In the genomic region with DNA sequence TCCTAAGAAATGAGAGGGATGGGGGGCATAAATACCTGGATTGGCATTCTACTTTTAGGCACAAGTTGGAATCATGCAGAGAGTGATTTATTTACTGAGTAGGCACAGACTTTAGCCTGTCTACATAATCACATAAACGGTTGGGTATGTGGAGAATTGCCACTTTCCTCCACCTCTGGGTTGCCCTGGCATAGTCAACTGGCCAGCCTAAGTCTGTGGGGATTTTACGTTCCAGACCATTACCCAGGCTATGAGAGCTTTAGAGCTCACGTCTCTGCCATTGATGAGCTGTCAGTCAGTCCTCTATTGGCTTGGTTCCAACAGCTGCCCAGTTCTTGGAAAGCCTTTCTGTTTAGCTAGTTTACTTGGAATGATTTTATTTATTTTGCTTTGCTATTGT, we compare ENCODE assay signal across 19 cellular contexts. TPM values are rescaled to one million over a fixed set of nuclear protein-coding genes. Genes with fewer than 3 reads are reported as not detected.
DNase-seq lines count a peak whose midpoint lies in the region; ATAC-seq and TF ChIP-seq lines count a peak whose summit lies in the region.
"Had no signal": no experiment of that assay in that cellular context is flagged by ENCODE, and none has a peak within 500 bp of the region (broad histone marks: within the 10 kb centered on the region; RNA-seq: fewer than 3 reads in every experiment).

No MANE protein-coding gene starts in this region.

- H3K9me3 ChIP-seq in KOPT-K1 (ENCODE audit: insufficient read depth, low read length, poor library complexity, severe bottlenecking) = peaks cover 16% of the 10 kb centered on the region

- 0 out of 2 replicates have a peak, but pooled peaks cover 4% of the 10 kb centered on the region for H3K36me3 ChIP-seq in KOPT-K1 (ENCODE audit: insufficient read depth, low read length)
- H3K36me3 ChIP-seq: thoracic aorta had no signal

- no peak for TF ChIP-seq CTCF in glutamatergic neuron (IDR thresholded peaks at IDR 0.05; ENCODE audit: partially characterized antibody, unreplicated experiment)

- peaks cover 10% of the 10 kb centered on the region for H3K36me3 Mint-ChIP-seq in glutamatergic neuron (ENCODE audit: unreplicated experiment)
- H3K36me3 Mint-ChIP-seq: CD8-positive, alpha-beta T cell had no signal

- peaks cover 21% of the 10 kb centered on the region for H3K9me3 Mint-ChIP-seq in glutamatergic neuron (ENCODE audit: unreplicated experiment)

- H3K27me3 Mint-ChIP-seq in glutamatergic neuron (ENCODE audit: unreplicated experiment) = peaks cover 7% of the 10 kb centered on the region

- H3K27ac ChIP-seq in KOPT-K1 (ENCODE audit: low read depth, low read length, poor library complexity, severe bottlenecking) = peak overlapping the region; percentile 90
- H3K27ac ChIP-seq: 22Rv1, parathyroid adenoma, thoracic aorta had no signal

- no peak for ATAC-seq in HG02870 (IDR thresholded peaks at IDR 0.05; ENCODE audit: unreplicated experiment)
- ATAC-seq in left cardiac atrium = no peak
- ATAC-seq: CD8-positive, alpha-beta T cell had no signal

- no peak overlapping the region for H3K27ac Mint-ChIP-seq in glutamatergic neuron (ENCODE audit: unreplicated experiment)
- H3K27ac Mint-ChIP-seq: CD8-positive, alpha-beta T cell had no signal

- intact Hi-C loops in left cardiac atrium (cut with DNase I) = no loop called here

- H3K4me1 Mint-ChIP-seq in glutamatergic neuron (ENCODE audit: low read depth, unreplicated experiment) = peaks cover 19% of the 10 kb centered on the region

- DNase-seq in DMS 273 (lab: John Stamatoyannopoulos, UW; ENCODE audit: unreplicated experiment) (peak; percentile 40), DMS 273 treated with DMSO at 0.1 percent for 48 hours (lab: John Stamatoyannopoulos, UW) (no peak), NCI-H774 (lab: John Stamatoyannopoulos, UW) (peak; percentile 20), glutamatergic neuron (peak; percentile 11), G401 (ENCODE audit: low spot score) (no peak), left cardiac atrium (no peak)
- DNase-seq: activated naive CD4-positive, alpha-beta T cell treated with Interleukin-2 at 50 U/mL for 16 hours; CD8-positive, alpha-beta T cell; effector memory CD4-positive, alpha-beta T cell; Karpas-422; Right ventricle myocardium superior had no signal

- H3K4me3 Mint-ChIP-seq in glutamatergic neuron (ENCODE audit: unreplicated experiment) = no peak overlapping the region
- H3K4me3 Mint-ChIP-seq: CD8-positive, alpha-beta T cell had no signal

- in situ Hi-C loops in G401 (cut with HindIII; ENCODE audit: low sequenced_read_pairs) = no loop called here

RNA-seq across cellular contexts. Expression of a gene that starts 5.0 kb away (rescaled TPM):
- total RNA-seq in glutamatergic neuron (ENCODE audit: unreplicated experiment) (23.9 TPM), left cardiac atrium (not detected)
- not detected in 2 replicates for total RNA-seq in G401 (2014; rRNA removed; shearing (Covaris generic))
- total RNA-seq: bronchial epithelial cell, frontal cortex, mononuclear cell, Right ventricle myocardium superior, thoracic aorta had no signal

RNA-seq across cellular contexts. Expression of a gene that starts 59.3 kb away (rescaled TPM):
- 1.8 TPM for total RNA-seq in glutamatergic neuron (ENCODE audit: unreplicated experiment)
- 1.2 TPM in 1 of 2 replicates, not detected in the other for total RNA-seq in G401 (2014; rRNA removed; shearing (Covaris generic))
- total RNA-seq in left cardiac atrium = 1 to 10 TPM; 2.1 to 5.7 TPM

Comparison
In these comparisons a context has a peak if more than half of its experiments do, and no peak if none do; other contexts are left out.
1. DNase-seq: peak in DMS 273 (single experiment), NCI-H774 (single experiment) and glutamatergic neuron (single experiment); none in DMS 273 treated with DMSO at 0.1 percent for 48 hours (single experiment), G401 (single experiment) and left cardiac atrium (single experiment).
2. RNA of a gene that starts 5.0 kb away (total RNA-seq): 23.9 TPM in glutamatergic neuron (single experiment); not detected in G401 and not detected in left cardiac atrium; every median in the first group is over 10 times any median in the second.